1 cellular context compared by ENCODE assay signal in the genomic region with DNA sequence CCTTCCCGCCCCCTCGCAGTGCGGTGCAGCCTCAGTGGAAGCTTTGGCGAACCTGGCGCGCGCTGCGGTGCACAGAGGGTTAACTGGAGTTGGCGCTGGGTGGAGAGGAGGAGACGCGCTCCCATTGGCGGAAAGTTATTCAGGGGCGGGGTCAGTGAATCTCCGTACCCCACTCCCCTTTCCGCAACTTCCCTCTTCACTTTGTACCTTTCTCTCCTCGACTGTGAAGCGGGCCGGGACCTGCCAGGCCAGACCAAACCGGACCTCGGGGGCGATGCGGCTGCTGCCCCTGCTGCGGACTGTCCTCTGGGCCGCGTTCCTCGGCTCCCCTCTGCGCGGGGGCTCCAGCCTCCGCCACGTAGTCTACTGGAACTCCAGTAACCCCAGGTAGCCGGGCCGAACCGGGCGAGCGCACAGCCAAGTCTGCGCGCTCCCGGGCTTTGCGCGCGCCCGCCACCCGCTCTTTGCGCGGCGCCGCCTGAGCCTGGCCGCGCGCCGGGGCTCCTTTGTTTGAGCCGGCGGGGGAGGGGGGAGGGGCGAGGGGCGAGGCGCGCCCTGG.
TF ChIP-seq lines count a peak whose summit lies in the region.

A gene with protein sequence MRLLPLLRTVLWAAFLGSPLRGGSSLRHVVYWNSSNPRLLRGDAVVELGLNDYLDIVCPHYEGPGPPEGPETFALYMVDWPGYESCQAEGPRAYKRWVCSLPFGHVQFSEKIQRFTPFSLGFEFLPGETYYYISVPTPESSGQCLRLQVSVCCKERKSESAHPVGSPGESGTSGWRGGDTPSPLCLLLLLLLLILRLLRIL (plus strand): TSS at position 191 of the 559 bp plus-strand sequence. CDS start 84 bp downstream, at position 275.

TF ChIP-seq in K562, 482 proteins besides CTCF, POLR2A, EP300 and RAD21 (continued from another document):
- TF ChIP-seq ZNF766 (CRISPR knock-in tag; conservative IDR thresholded peaks at IDR 0.05) (peak; percentile 79), ZNF217 (CRISPR knock-in tag; IDR thresholded peaks at IDR 0.05) (no peak), HNRNPLL (IDR thresholded peaks at IDR 0.05; ENCODE audit: low read depth, low read length, poor library complexity, severe bottlenecking) (peak; percentile 82), ZNF589 (CRISPR knock-in tag; IDR thresholded peaks at IDR 0.05; ENCODE audit: low read depth) (peak; percentile 36; the same call in 1 of the 2 replicates), ATF1 (CRISPR knock-in tag; IDR thresholded peaks at IDR 0.05) (no peak), ATF1 (tag; IDR thresholded peaks at IDR 0.05) (peak; percentile 34), ZNF274 (IDR thresholded peaks at IDR 0.05; ENCODE audit: borderline replicate concordance, low read depth, low read length) (no peak), SRSF7 (optimal IDR thresholded peaks at IDR 0.05; ENCODE audit: low read depth, low read length) (no peak), CAMTA2 (CRISPR knock-in tag; conservative IDR thresholded peaks at IDR 0.05) (no peak), NFYB (IDR thresholded peaks at IDR 0.05; ENCODE audit: extremely low read depth, insufficient read length) (peak; percentile 18), JUND (IDR thresholded peaks at IDR 0.05; ENCODE audit: borderline replicate concordance, low read depth, low read length) (0 out of 2 replicates have a peak, but pooled peaks have one; percentile 2), JUND (tag; IDR thresholded peaks at IDR 0.05; ENCODE audit: borderline replicate concordance, low read depth, low read length) (no peak), GATAD2A (IDR thresholded peaks at IDR 0.05) (no peak; the same call in 1 of the 2 replicates), SIN3A (IDR thresholded peaks at IDR 0.05; ENCODE audit: borderline replicate concordance in 2 of 2, control insufficient read depth in 1 of 2, low read depth in 2 of 2, low read length in 2 of 2) (0 out of 4 replicates have a peak, but pooled peaks of 1 of the 2 experiments have one; percentile 10), SAFB (IDR thresholded peaks at IDR 0.05; ENCODE audit: borderline replicate concordance, low read depth, low read length) (no peak), ZNF184 (CRISPR knock-in tag; IDR thresholded peaks at IDR 0.05) (no peak)
- TF ChIP-seq, protein P1, sequence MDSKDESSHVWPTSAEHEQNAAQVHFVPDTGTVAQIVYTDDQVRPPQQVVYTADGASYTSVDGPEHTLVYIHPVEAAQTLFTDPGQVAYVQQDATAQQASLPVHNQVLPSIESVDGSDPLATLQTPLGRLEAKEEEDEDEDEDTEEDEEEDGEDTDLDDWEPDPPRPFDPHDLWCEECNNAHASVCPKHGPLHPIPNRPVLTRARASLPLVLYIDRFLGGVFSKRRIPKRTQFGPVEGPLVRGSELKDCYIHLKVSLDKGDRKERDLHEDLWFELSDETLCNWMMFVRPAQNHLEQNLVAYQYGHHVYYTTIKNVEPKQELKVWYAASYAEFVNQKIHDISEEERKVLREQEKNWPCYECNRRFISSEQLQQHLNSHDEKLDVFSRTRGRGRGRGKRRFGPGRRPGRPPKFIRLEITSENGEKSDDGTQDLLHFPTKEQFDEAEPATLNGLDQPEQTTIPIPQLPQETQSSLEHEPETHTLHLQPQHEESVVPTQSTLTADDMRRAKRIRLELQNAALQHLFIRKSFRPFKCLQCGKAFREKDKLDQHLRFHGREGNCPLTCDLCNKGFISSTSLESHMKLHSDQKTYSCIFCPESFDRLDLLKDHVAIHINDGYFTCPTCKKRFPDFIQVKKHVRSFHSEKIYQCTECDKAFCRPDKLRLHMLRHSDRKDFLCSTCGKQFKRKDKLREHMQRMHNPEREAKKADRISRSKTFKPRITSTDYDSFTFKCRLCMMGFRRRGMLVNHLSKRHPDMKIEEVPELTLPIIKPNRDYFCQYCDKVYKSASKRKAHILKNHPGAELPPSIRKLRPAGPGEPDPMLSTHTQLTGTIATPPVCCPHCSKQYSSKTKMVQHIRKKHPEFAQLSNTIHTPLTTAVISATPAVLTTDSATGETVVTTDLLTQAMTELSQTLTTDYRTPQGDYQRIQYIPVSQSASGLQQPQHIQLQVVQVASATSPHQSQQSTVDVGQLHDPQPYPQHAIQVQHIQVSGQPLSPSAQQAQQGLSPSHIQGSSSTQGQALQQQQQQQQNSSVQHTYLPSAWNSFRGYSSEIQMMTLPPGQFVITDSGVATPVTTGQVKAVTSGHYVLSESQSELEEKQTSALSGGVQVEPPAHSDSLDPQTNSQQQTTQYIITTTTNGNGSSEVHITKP (IDR thresholded peaks at IDR 0.05; ENCODE audit: partially characterized antibody): peak; percentile 61
- TF ChIP-seq, protein P2, sequence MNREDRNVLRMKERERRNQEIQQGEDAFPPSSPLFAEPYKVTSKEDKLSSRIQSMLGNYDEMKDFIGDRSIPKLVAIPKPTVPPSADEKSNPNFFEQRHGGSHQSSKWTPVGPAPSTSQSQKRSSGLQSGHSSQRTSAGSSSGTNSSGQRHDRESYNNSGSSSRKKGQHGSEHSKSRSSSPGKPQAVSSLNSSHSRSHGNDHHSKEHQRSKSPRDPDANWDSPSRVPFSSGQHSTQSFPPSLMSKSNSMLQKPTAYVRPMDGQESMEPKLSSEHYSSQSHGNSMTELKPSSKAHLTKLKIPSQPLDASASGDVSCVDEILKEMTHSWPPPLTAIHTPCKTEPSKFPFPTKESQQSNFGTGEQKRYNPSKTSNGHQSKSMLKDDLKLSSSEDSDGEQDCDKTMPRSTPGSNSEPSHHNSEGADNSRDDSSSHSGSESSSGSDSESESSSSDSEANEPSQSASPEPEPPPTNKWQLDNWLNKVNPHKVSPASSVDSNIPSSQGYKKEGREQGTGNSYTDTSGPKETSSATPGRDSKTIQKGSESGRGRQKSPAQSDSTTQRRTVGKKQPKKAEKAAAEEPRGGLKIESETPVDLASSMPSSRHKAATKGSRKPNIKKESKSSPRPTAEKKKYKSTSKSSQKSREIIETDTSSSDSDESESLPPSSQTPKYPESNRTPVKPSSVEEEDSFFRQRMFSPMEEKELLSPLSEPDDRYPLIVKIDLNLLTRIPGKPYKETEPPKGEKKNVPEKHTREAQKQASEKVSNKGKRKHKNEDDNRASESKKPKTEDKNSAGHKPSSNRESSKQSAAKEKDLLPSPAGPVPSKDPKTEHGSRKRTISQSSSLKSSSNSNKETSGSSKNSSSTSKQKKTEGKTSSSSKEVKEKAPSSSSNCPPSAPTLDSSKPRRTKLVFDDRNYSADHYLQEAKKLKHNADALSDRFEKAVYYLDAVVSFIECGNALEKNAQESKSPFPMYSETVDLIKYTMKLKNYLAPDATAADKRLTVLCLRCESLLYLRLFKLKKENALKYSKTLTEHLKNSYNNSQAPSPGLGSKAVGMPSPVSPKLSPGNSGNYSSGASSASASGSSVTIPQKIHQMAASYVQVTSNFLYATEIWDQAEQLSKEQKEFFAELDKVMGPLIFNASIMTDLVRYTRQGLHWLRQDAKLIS (CRISPR knock-in tag; IDR thresholded peaks at IDR 0.05): no peak; the same call in 1 of the 2 replicates
- TF ChIP-seq, protein P3, sequence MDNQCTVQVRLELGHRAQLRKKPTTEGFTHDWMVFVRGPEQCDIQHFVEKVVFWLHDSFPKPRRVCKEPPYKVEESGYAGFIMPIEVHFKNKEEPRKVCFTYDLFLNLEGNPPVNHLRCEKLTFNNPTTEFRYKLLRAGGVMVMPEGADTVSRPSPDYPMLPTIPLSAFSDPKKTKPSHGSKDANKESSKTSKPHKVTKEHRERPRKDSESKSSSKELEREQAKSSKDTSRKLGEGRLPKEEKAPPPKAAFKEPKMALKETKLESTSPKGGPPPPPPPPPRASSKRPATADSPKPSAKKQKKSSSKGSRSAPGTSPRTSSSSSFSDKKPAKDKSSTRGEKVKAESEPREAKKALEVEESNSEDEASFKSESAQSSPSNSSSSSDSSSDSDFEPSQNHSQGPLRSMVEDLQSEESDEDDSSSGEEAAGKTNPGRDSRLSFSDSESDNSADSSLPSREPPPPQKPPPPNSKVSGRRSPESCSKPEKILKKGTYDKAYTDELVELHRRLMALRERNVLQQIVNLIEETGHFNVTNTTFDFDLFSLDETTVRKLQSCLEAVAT (IDR thresholded peaks at IDR 0.05): no peak
